ENCODE assay signal across 14 cellular contexts in the genomic region with DNA sequence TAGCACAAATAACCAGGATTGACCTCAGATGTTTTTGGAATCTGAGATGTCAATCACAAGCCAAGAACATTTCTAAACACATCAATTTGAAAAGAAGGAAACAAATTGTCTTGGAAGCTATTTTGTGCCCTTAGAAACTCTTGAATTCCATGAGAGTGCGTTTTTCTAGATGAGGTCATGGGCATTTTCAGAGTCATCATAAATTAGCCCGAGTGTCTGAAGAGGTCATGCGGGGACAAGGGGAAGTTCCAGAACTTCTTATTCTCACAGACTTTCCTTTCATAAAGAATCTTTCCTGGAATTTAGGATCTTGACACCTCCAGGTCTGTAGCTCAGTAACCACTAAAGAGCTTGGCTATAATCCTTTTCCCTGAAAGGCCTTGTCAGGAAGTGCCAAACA. TPM values are rescaled to one million over a fixed set of nuclear protein-coding genes. Genes with fewer than 3 reads are reported as not detected.
DNase-seq lines count a peak whose midpoint lies in the region; ATAC-seq, FAIRE-seq and TF ChIP-seq lines count a peak whose summit lies in the region.
"Had no signal": no experiment of that assay in that cellular context is flagged by ENCODE, and none has a peak within 500 bp of the region (broad histone marks: within the 10 kb centered on the region; RNA-seq: fewer than 3 reads in every experiment).

No MANE protein-coding gene starts in this region.

- CTCF ChIA-PET in activated CD8-positive, alpha-beta T cell treated with anti-CD3 and anti-CD28 coated beads for 36 hours (lab: Charles Lee): interaction anchor here (0.7 to 1.8 kb wide), 5 partner anchors 10 to 159 kb away, joined by 3 to 7 read pairs (median 3); no protein-coding TSS in a partner anchor

- no peak for ATAC-seq in natural killer cell treated with Interleukin-12 subunit alpha and Interleukin-12 subunit beta and Interleukin-15 and Interleukin-18, amount 100 ng/mL, for 72 hours
- no peak for ATAC-seq in natural killer cell
- no peak for ATAC-seq in activated CD8-positive, alpha-beta T cell treated with anti-CD3 and anti-CD28 coated beads for 36 hours
- ATAC-seq: foreskin keratinocyte, PC-3 had no signal

- no peak overlapping the region for H3K4me2 ChIP-seq in osteoblast (ENCODE audit: insufficient read depth, low read length)

- no peak for DNase-seq in natural killer cell treated with Interleukin-12 subunit alpha and Interleukin-12 subunit beta and Interleukin-15 and Interleukin-18, amount 100 ng/mL, for 72 hours (ENCODE audit: low spot score)
- DNase-seq in natural killer cell (no peak), kidney (no peak), uterus (no peak), mesothelial cell of epicardium (ENCODE audit: low spot score in 2 of 2, unreplicated experiment in 2 of 2) (no peak), osteoblast (ENCODE audit: insufficient read length, low spot score, missing footprints) (no peak), GM13976 (ENCODE audit: low spot score) (no peak)
- DNase-seq in activated CD8-positive, alpha-beta T cell treated with anti-CD3 and anti-CD28 coated beads for 36 hours: peak; percentile 3
- DNase-seq: activated CD4-positive, alpha-beta T cell treated with anti-CD3 and anti-CD28 coated beads, Interleukin-2, amount 50 U/mL, for 1 hour; foreskin keratinocyte; PC-3; stimulated activated CD4-positive, alpha-beta T cell treated with anti-CD3 and anti-CD28 coated beads, Interleukin-15, amount 100 ng/mL, for 24 hours had no signal

- H3K36me3 Mint-ChIP-seq in natural killer cell treated with Interleukin-12 subunit alpha and Interleukin-12 subunit beta and Interleukin-15 and Interleukin-18, amount 100 ng/mL, for 72 hours: peaks cover 58% of the 10 kb centered on the region
- peaks cover 24% of the 10 kb centered on the region for H3K36me3 Mint-ChIP-seq in natural killer cell
- peaks cover 90% of the 10 kb centered on the region for H3K36me3 Mint-ChIP-seq in activated CD8-positive, alpha-beta T cell treated with anti-CD3 and anti-CD28 coated beads for 36 hours (ENCODE audit: low read depth)
- peaks cover 3% of the 10 kb centered on the region for H3K36me3 Mint-ChIP-seq in mesothelial cell of epicardium

- no peak overlapping the region for H2AFZ ChIP-seq in osteoblast (ENCODE audit: low read length)

- FAIRE-seq in kidney (lab: Jason Lieb, UNC): peak; percentile 47
- FAIRE-seq: GM12892 had no signal

- intact Hi-C loops in natural killer cell (cut with micrococcal nuclease) (no loop called here), kidney (cut with DNase I) (no loop called here), uterus (cut with DNase I; ENCODE audit: low total_unique reads) (no loop called here)
- intact Hi-C loops in activated CD8-positive, alpha-beta T cell treated with anti-CD3 and anti-CD28 coated beads for 36 hours (cut with micrococcal nuclease): no loop called here

- H3K36me3 ChIP-seq in kidney (ENCODE audit: control insufficient read depth in 1 of 2, insufficient read depth in 2 of 2, low read length in 2 of 2) (no peaks in the 10 kb centered on the region), uterus (no peaks in the 10 kb centered on the region), osteoblast (ENCODE audit: insufficient read depth, low read length) (no peaks in the 10 kb centered on the region)
- H3K36me3 ChIP-seq: breast epithelium had no signal

- H4K20me1 ChIP-seq in osteoblast (ENCODE audit: insufficient read depth, low read length): no peaks in the 10 kb centered on the region

- TF ChIP-seq POLR2A in uterus (IDR thresholded peaks at IDR 0.05): no peak

- TF ChIP-seq CTCF in natural killer cell (IDR thresholded peaks at IDR 0.05) (no peak), kidney (IDR thresholded peaks at IDR 0.05; ENCODE audit: borderline replicate concordance, extremely low read depth, insufficient read depth) (no peak), uterus (IDR thresholded peaks at IDR 0.05) (no peak), mesothelial cell of epicardium (IDR thresholded peaks at IDR 0.05; ENCODE audit: unreplicated experiment) (no peak), osteoblast (IDR thresholded peaks at IDR 0.05; ENCODE audit: extremely low read depth, low read depth, low read length) (no peak), GM13976 (IDR thresholded peaks at IDR 0.05; ENCODE audit: borderline replicate concordance, control extremely low read depth, extremely low read depth, insufficient read depth, missing control alignments) (no peak)
- no peak for TF ChIP-seq CTCF in activated CD8-positive, alpha-beta T cell treated with anti-CD3 and anti-CD28 coated beads for 36 hours (IDR thresholded peaks at IDR 0.05)

- in situ Hi-C loops in GM13976 (cut with MboI; ENCODE audit: low sequenced_read_pairs, unreplicated experiment): no loop called here

- H3K27me3 ChIP-seq in uterus (no peaks in the 10 kb centered on the region), osteoblast (ENCODE audit: insufficient read depth, low read length) (peaks cover 26% of the 10 kb centered on the region)
- H3K27me3 ChIP-seq: breast epithelium had no signal

- no peaks in the 10 kb centered on the region for H3K79me2 ChIP-seq in osteoblast (ENCODE audit: insufficient read depth, low read length)

- peaks cover 61 to 68% of the 10 kb centered on the region in 2 donors for H3K4me1 Mint-ChIP-seq in natural killer cell treated with Interleukin-12 subunit alpha and Interleukin-12 subunit beta and Interleukin-15 and Interleukin-18, amount 100 ng/mL, for 72 hours (ENCODE audit: low read depth in 2 of 2)
- peaks cover 22 to 28% of the 10 kb centered on the region in 2 donors for H3K4me1 Mint-ChIP-seq in natural killer cell
- peaks cover 70% of the 10 kb centered on the region for H3K4me1 Mint-ChIP-seq in activated CD8-positive, alpha-beta T cell treated with anti-CD3 and anti-CD28 coated beads for 36 hours (ENCODE audit: low read depth)
- H3K4me1 Mint-ChIP-seq in mesothelial cell of epicardium: no peaks in the 10 kb centered on the region

- H3K9me3 ChIP-seq in kidney (ENCODE audit: control insufficient read depth in 1 of 2, low read length in 2 of 2) (peaks cover 0 to 3% of the 10 kb centered on the region in 2 donors), uterus (no peaks in the 10 kb centered on the region), osteoblast (ENCODE audit: low read depth, low read length) (no peaks in the 10 kb centered on the region)

- H3K4me1 ChIP-seq in kidney (ENCODE audit: control insufficient read depth in 1 of 2, insufficient read depth in 1 of 2, low read depth in 1 of 2, low read length in 2 of 2): no peaks in the 10 kb centered on the region
- peaks cover 8% of the 10 kb centered on the region in 2 donors for H3K4me1 ChIP-seq in uterus
- H3K4me1 ChIP-seq in osteoblast (ENCODE audit: insufficient read depth, low read length): no peaks in the 10 kb centered on the region
- H3K4me1 ChIP-seq: breast epithelium, foreskin keratinocyte had no signal

- POLR2A ChIA-PET in activated CD8-positive, alpha-beta T cell treated with anti-CD3 and anti-CD28 coated beads for 36 hours (lab: Charles Lee): interaction anchor here (1.2 to 3.5 kb wide), 3 partner anchors 11 to 19 kb away, joined by 4 to 17 read pairs (median 4); no protein-coding TSS in a partner anchor

- H3K27ac ChIP-seq in kidney (ENCODE audit: low read depth in 2 of 2, low read length in 2 of 2) (peak overlapping the region; percentile 52 to 84), uterus (peak overlapping the region; percentile 38 to 77), osteoblast (ENCODE audit: low read depth, low read length) (no peak overlapping the region)
- H3K27ac ChIP-seq: breast epithelium, foreskin keratinocyte had no signal

- H3K4me3 ChIP-seq in kidney (ENCODE audit: low read length in 2 of 2) (no peak overlapping the region), uterus (no peak overlapping the region), osteoblast (ENCODE audit: insufficient read depth, low read length) (no peak overlapping the region)
- H3K4me3 ChIP-seq: breast epithelium had no signal

- H3K4me3 Mint-ChIP-seq in natural killer cell treated with Interleukin-12 subunit alpha and Interleukin-12 subunit beta and Interleukin-15 and Interleukin-18, amount 100 ng/mL, for 72 hours: no peak overlapping the region
- no peak overlapping the region for H3K4me3 Mint-ChIP-seq in natural killer cell
- H3K4me3 Mint-ChIP-seq in activated CD8-positive, alpha-beta T cell treated with anti-CD3 and anti-CD28 coated beads for 36 hours: no peak overlapping the region
- H3K4me3 Mint-ChIP-seq in mesothelial cell of epicardium: no peak overlapping the region

- H3K9me3 Mint-ChIP-seq in natural killer cell treated with Interleukin-12 subunit alpha and Interleukin-12 subunit beta and Interleukin-15 and Interleukin-18, amount 100 ng/mL, for 72 hours: no peaks in the 10 kb centered on the region
- H3K9me3 Mint-ChIP-seq in natural killer cell (peaks cover 4 to 5% of the 10 kb centered on the region in 2 donors), mesothelial cell of epicardium (peaks cover 25% of the 10 kb centered on the region)
- H3K9me3 Mint-ChIP-seq in activated CD8-positive, alpha-beta T cell treated with anti-CD3 and anti-CD28 coated beads for 36 hours: no peaks in the 10 kb centered on the region

- peak overlapping the region; percentile 65 to 90 for H3K27ac Mint-ChIP-seq in natural killer cell treated with Interleukin-12 subunit alpha and Interleukin-12 subunit beta and Interleukin-15 and Interleukin-18, amount 100 ng/mL, for 72 hours
- H3K27ac Mint-ChIP-seq in natural killer cell (no peak overlapping the region), mesothelial cell of epicardium (no peak overlapping the region)
- peak overlapping the region; percentile 75 for H3K27ac Mint-ChIP-seq in activated CD8-positive, alpha-beta T cell treated with anti-CD3 and anti-CD28 coated beads for 36 hours

- H3K27me3 Mint-ChIP-seq in natural killer cell treated with Interleukin-12 subunit alpha and Interleukin-12 subunit beta and Interleukin-15 and Interleukin-18, amount 100 ng/mL, for 72 hours: no peaks in the 10 kb centered on the region
- peaks cover 2 to 34% of the 10 kb centered on the region in 2 donors for H3K27me3 Mint-ChIP-seq in natural killer cell (ENCODE audit: low read depth in 2 of 2)
- no peaks in the 10 kb centered on the region for H3K27me3 Mint-ChIP-seq in activated CD8-positive, alpha-beta T cell treated with anti-CD3 and anti-CD28 coated beads for 36 hours
- H3K27me3 Mint-ChIP-seq in mesothelial cell of epicardium (ENCODE audit: low read depth): peaks cover 9% of the 10 kb centered on the region

- H3K9ac ChIP-seq in kidney (ENCODE audit: low read length in 2 of 2): no peak overlapping the region

RNA-seq across cellular contexts. Expression of a gene that starts 28.2 kb away (rescaled TPM):
- total RNA-seq in natural killer cell treated with Interleukin-12 subunit alpha and Interleukin-12 subunit beta and Interleukin-15 and Interleukin-18, amount 100 ng/mL, for 72 hours: 1,000 to 10,000 TPM; 1,064 to 1,187 TPM
- total RNA-seq in natural killer cell (10 to 100 TPM in 1 of 3 donors, 1 to 10 TPM in 2; 3.4 to 11.2 (median 3.7) TPM), kidney (11.9 TPM), uterus (under 1 TPM in 2 of 4 donors, not detected in 2; 0.15 to 0.28 TPM), mesothelial cell of epicardium (not detected in 3 replicates), osteoblast (not detected in 2 replicates)
- 100 to 1,000 TPM; 868 to 874 TPM for total RNA-seq in activated CD8-positive, alpha-beta T cell treated with anti-CD3 and anti-CD28 coated beads for 36 hours
- 0.54 TPM for polyA plus RNA-seq in kidney (ENCODE audit: insufficient read depth, low read depth, low replicate concordance)
- total RNA-seq: foreskin keratinocyte, PC-3 had no signal
- polyA plus RNA-seq: foreskin keratinocyte had no signal

RNA-seq across cellular contexts. Expression of a gene that starts 54.9 kb away (rescaled TPM):
- total RNA-seq in natural killer cell treated with Interleukin-12 subunit alpha and Interleukin-12 subunit beta and Interleukin-15 and Interleukin-18, amount 100 ng/mL, for 72 hours: 100 to 1,000 TPM; 195 to 294 TPM
- total RNA-seq in natural killer cell: 100 to 1,000 TPM; 120 to 147 (median 147) TPM
- 100 to 1,000 TPM; 284 to 285 TPM for total RNA-seq in activated CD8-positive, alpha-beta T cell treated with anti-CD3 and anti-CD28 coated beads for 36 hours
- 91.9 TPM for total RNA-seq in kidney
- polyA plus RNA-seq in kidney (ENCODE audit: insufficient read depth, low read depth, low replicate concordance): 46.4 TPM
- 100 to 1,000 TPM in 3 of 4 donors, 10 to 100 TPM in 1; 64.4 to 163 (median 146) TPM for total RNA-seq in uterus
- total RNA-seq in mesothelial cell of epicardium: 108 to 115 TPM (median 112 TPM) in 3 replicates
- total RNA-seq in osteoblast: 29.3 and 31.8 TPM in 2 replicates

RNA-seq across cellular contexts. Expression of a gene that starts 56.6 kb away (rescaled TPM):
- 100 to 1,000 TPM in 1 of 2 donors, 10 to 100 TPM in 1; 56.7 to 125 TPM for total RNA-seq in natural killer cell treated with Interleukin-12 subunit alpha and Interleukin-12 subunit beta and Interleukin-15 and Interleukin-18, amount 100 ng/mL, for 72 hours
- total RNA-seq in natural killer cell (10 to 100 TPM; 10.7 to 11.8 (median 11.3) TPM), kidney (13.9 TPM), uterus (10 to 100 TPM in 3 of 4 donors, 1 to 10 TPM in 1; 1.6 to 42.5 (median 31.9) TPM), mesothelial cell of epicardium (not detected in 3 replicates), osteoblast (1.1 and 1.2 TPM in 2 replicates)
- total RNA-seq in activated CD8-positive, alpha-beta T cell treated with anti-CD3 and anti-CD28 coated beads for 36 hours: 10 to 100 TPM; 23.5 to 25.1 TPM
- 6.8 TPM for polyA plus RNA-seq in kidney (ENCODE audit: insufficient read depth, low read depth, low replicate concordance)

Comparison
In these comparisons a context has a peak if more than half of its experiments do, and no peak if none do; other contexts are left out.
1. H3K27ac Mint-ChIP-seq: peak in natural killer cell treated with Interleukin-12 subunit alpha and Interleukin-12 subunit beta and Interleukin-15 and Interleukin-18, amount 100 ng/mL, for 72 hours (2 of 2) and activated CD8-positive, alpha-beta T cell treated with anti-CD3 and anti-CD28 coated beads for 36 hours (single experiment); none in natural killer cell (0 of 2) and mesothelial cell of epicardium (single experiment).
2. RNA of a gene that starts 28.2 kb away (total RNA-seq): 1,064 to 1,187 TPM in natural killer cell treated with Interleukin-12 subunit alpha and Interleukin-12 subunit beta and Interleukin-15 and Interleukin-18, amount 100 ng/mL, for 72 hours and 868 to 874 TPM in activated CD8-positive, alpha-beta T cell treated with anti-CD3 and anti-CD28 coated beads for 36 hours; 11.9 TPM in kidney (single experiment), 3.4 to 11.2 TPM in natural killer cell, 0.15 to 0.28 TPM in uterus, not detected in mesothelial cell of epicardium and not detected in osteoblast; every median in the first group is over 10 times any median in the second.